In genomic region chr13:66562054-66562453, GRCh38 we compare ENCODE assay signal across 28 cellular contexts.
"Had no signal": no experiment of that assay in that cellular context is flagged by ENCODE, and none has a peak within 500 bp of the region (broad histone marks: within the 10 kb centered on the region; RNA-seq: fewer than 3 reads in every experiment).

No MANE protein-coding gene starts in this region.

- H3K27ac ChIP-seq: stomach, suprapubic skin, testis, thoracic aorta, thyroid gland, tibial artery, tibial nerve, transverse colon, upper lobe of right lung, uterus, vagina had no signal

- H3K4me1 ChIP-seq: stomach, suprapubic skin, thyroid gland, tibial artery, tibial nerve, upper lobe of right lung, uterus, vagina had no signal

- H3K36me3 ChIP-seq: stomach, suprapubic skin, thoracic aorta, thyroid gland, tibial artery, tibial nerve, transverse colon, upper lobe of right lung, uterus, vagina had no signal

- H3K9me3 Mint-ChIP-seq: stimulated activated memory B cell treated with anti-CD40 and anti-IgM and Interleukin-4, amounts not matched to agents 10 μg/mL and 1 μg/mL and 100 μg/mL, for 72 hours; stimulated activated naive CD8-positive, alpha-beta T cell treated with anti-CD3 and anti-CD28 coated beads, Interleukin-15, Interleukin-2, amounts not matched to agents 100 ng/mL and 50 ng/mL, for 24 hours; type B pancreatic cell had no signal

- DNase-seq: stimulated activated CD4-positive, alpha-beta T cell treated with anti-CD3 and anti-CD28 coated beads, Interleukin-2, amount 100 ng/mL, for 48 hours; stimulated activated CD4-positive, alpha-beta T cell treated with anti-CD3 and anti-CD28 coated beads, Interleukin-4, amount 100 ng/mL, for 1 hour; stimulated activated CD4-positive, alpha-beta T cell treated with anti-CD3 and anti-CD28 coated beads, Interleukin-4, amount 100 ng/mL, for 24 hours; stimulated activated CD4-positive, alpha-beta T cell treated with anti-CD3 and anti-CD28 coated beads, Interleukin-4, amount 100 ng/mL, for 4 hours; stimulated activated CD8-positive, alpha-beta memory T cell treated with anti-CD3 and anti-CD28 coated beads, Interleukin-4, amount 100 ng/mL, for 48 hours; stimulated activated naive B cell treated with anti-CD40 and anti-IgM and Interleukin-4, amounts not matched to agents 10 μg/mL and 1 μg/mL and 100 μg/mL, for 72 hours; stimulated activated naive CD4-positive, alpha-beta T cell; stimulated activated naive CD4-positive, alpha-beta T cell treated with Interleukin-2 at 50 U/mL for 16 hours; stimulated activated naive CD8-positive, alpha-beta T cell treated with anti-CD3 and anti-CD28 coated beads, Interleukin-15, amount 100 ng/mL, for 72 hours; stimulated activated naive CD8-positive, alpha-beta T cell treated with anti-CD3 and anti-CD28 coated beads, Interleukin-15, Interleukin-2, amounts not matched to agents 100 U/mL and 50 U/mL, for 24 hours; stomach; substantia nigra; testis; thyroid gland; tibial artery; transverse colon; trophoblast cell; upper lobe of right lung; uterus had no signal

- H3K36me3 Mint-ChIP-seq: stimulated activated effector memory CD8-positive, alpha-beta T cell treated with anti-CD3 and anti-CD28 coated beads, Interleukin-12 subunit alpha, Interleukin-12 subunit beta, amount 100 ng/mL, for 72 hours; stimulated activated memory B cell treated with anti-CD40 and anti-IgM and Interleukin-4, amounts not matched to agents 10 μg/mL and 1 μg/mL and 100 μg/mL, for 72 hours; stimulated activated naive B cell treated with anti-CD40 and anti-IgM and Interleukin-4, amounts not matched to agents 10 μg/mL and 1 μg/mL and 100 μg/mL, for 72 hours; type B pancreatic cell had no signal

- H3K4me3 Mint-ChIP-seq: stimulated activated effector memory CD8-positive, alpha-beta T cell treated with anti-CD3 and anti-CD28 coated beads, Interleukin-12 subunit alpha, Interleukin-12 subunit beta, amount 100 ng/mL, for 72 hours; stimulated activated memory B cell treated with anti-CD40 and anti-IgM and Interleukin-4, amounts not matched to agents 10 μg/mL and 1 μg/mL and 100 μg/mL, for 72 hours; stimulated activated naive B cell treated with anti-CD40 and anti-IgM and Interleukin-4, amounts not matched to agents 10 μg/mL and 1 μg/mL and 100 μg/mL, for 72 hours; stimulated activated naive CD8-positive, alpha-beta T cell treated with anti-CD3 and anti-CD28 coated beads, Interleukin-15, amount 100 ng/mL, for 72 hours; stimulated activated naive CD8-positive, alpha-beta T cell treated with anti-CD3 and anti-CD28 coated beads, Interleukin-15, Interleukin-2, amounts not matched to agents 100 ng/mL and 50 ng/mL, for 24 hours; type B pancreatic cell had no signal

- H3K9me3 ChIP-seq: stomach, suprapubic skin, testis, thoracic aorta, thyroid gland, tibial artery, tibial nerve, transverse colon, upper lobe of right lung, uterus, vagina had no signal

- H3K27me3 Mint-ChIP-seq: stimulated activated memory B cell treated with anti-CD40 and anti-IgM and Interleukin-4, amounts not matched to agents 10 μg/mL and 1 μg/mL and 100 μg/mL, for 72 hours; stimulated activated naive B cell treated with anti-CD40 and anti-IgM and Interleukin-4, amounts not matched to agents 10 μg/mL and 1 μg/mL and 100 μg/mL, for 72 hours; stimulated activated naive CD8-positive, alpha-beta T cell treated with anti-CD3 and anti-CD28 coated beads, Interleukin-15, amount 100 ng/mL, for 72 hours; stimulated activated naive CD8-positive, alpha-beta T cell treated with anti-CD3 and anti-CD28 coated beads, Interleukin-15, Interleukin-2, amounts not matched to agents 100 ng/mL and 50 ng/mL, for 24 hours; type B pancreatic cell had no signal

- H3K27me3 ChIP-seq: stomach, suprapubic skin, testis, thyroid gland, tibial artery, tibial nerve, transverse colon, upper lobe of right lung, uterus, vagina had no signal

- H3K27ac Mint-ChIP-seq: stimulated activated effector memory CD8-positive, alpha-beta T cell treated with anti-CD3 and anti-CD28 coated beads, Interleukin-12 subunit alpha, Interleukin-12 subunit beta, amount 100 ng/mL, for 72 hours; stimulated activated memory B cell treated with anti-CD40 and anti-IgM and Interleukin-4, amounts not matched to agents 10 μg/mL and 1 μg/mL and 100 μg/mL, for 72 hours; stimulated activated naive B cell treated with anti-CD40 and anti-IgM and Interleukin-4, amounts not matched to agents 10 μg/mL and 1 μg/mL and 100 μg/mL, for 72 hours; stimulated activated naive CD8-positive, alpha-beta T cell treated with anti-CD3 and anti-CD28 coated beads, Interleukin-15, amount 100 ng/mL, for 72 hours; stimulated activated naive CD8-positive, alpha-beta T cell treated with anti-CD3 and anti-CD28 coated beads, Interleukin-15, Interleukin-2, amounts not matched to agents 100 ng/mL and 50 ng/mL, for 24 hours; type B pancreatic cell had no signal

- ATAC-seq: stimulated activated effector memory CD8-positive, alpha-beta T cell treated with anti-CD3 and anti-CD28 coated beads, Interleukin-12 subunit alpha, Interleukin-12 subunit beta, amount 100 ng/mL, for 72 hours; stimulated activated memory B cell treated with anti-CD40 and anti-IgM and Interleukin-4, amounts not matched to agents 10 μg/mL and 1 μg/mL and 100 μg/mL, for 72 hours; stimulated activated naive B cell treated with anti-CD40 and anti-IgM and Interleukin-4, amounts not matched to agents 10 μg/mL and 1 μg/mL and 100 μg/mL, for 72 hours; stimulated activated naive CD8-positive, alpha-beta T cell treated with anti-CD3 and anti-CD28 coated beads, Interleukin-15, amount 100 ng/mL, for 72 hours; stimulated activated naive CD8-positive, alpha-beta T cell treated with anti-CD3 and anti-CD28 coated beads, Interleukin-15, Interleukin-2, amounts not matched to agents 100 U/mL and 50 U/mL, for 24 hours; upper lobe of right lung had no signal

- FAIRE-seq: urothelium cell line had no signal

- H3K4me3 ChIP-seq: stomach, suprapubic skin, thoracic aorta, thyroid gland, tibial artery, tibial nerve, transverse colon, upper lobe of right lung, uterus, vagina had no signal

- H3K4me1 Mint-ChIP-seq: stimulated activated effector memory CD8-positive, alpha-beta T cell treated with anti-CD3 and anti-CD28 coated beads, Interleukin-12 subunit alpha, Interleukin-12 subunit beta, amount 100 ng/mL, for 72 hours; stimulated activated memory B cell treated with anti-CD40 and anti-IgM and Interleukin-4, amounts not matched to agents 10 μg/mL and 1 μg/mL and 100 μg/mL, for 72 hours; stimulated activated naive CD8-positive, alpha-beta T cell treated with anti-CD3 and anti-CD28 coated beads, Interleukin-15, amount 100 ng/mL, for 72 hours had no signal
